11 cellular contexts compared by ENCODE assay signal in the genomic region with DNA sequence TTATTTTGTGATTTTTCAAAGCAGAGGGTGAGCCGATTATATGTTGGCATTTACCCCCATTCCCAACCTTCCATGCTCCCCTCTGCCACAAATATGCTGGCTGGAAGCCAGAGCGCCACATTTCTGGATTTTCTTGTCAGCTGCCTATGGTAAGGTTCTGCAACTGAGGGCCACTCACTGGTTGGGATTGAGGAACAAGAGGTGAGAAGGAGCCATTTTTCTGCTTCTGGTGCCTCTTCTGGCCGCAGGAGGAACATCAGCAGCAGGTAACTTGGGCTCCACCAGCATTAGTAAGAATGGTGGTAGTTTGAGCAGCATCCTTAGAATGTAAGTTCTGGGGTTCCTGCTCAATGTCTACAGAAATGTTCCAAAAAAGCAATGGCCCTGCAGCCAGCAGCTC.
DNase-seq lines count a peak whose midpoint lies in the region; TF ChIP-seq lines count a peak whose summit lies in the region.
"Had no signal": no experiment of that assay in that cellular context is flagged by ENCODE, and none has a peak within 500 bp of the region (broad histone marks: within the 10 kb centered on the region; RNA-seq: fewer than 3 reads in every experiment).

No MANE protein-coding gene starts in this region.

- peaks cover 1% of the 10 kb centered on the region for H3K36me3 ChIP-seq in left ventricle myocardium inferior

- peak overlapping the region; percentile 60 for H3K4me3 ChIP-seq in left ventricle myocardium inferior
- no peak overlapping the region for H3K4me3 ChIP-seq in dorsolateral prefrontal cortex

- peaks cover 23% of the 10 kb centered on the region for H3K27me3 Mint-ChIP-seq in Calu3 (ENCODE audit: unreplicated experiment)

- no peaks in the 10 kb centered on the region for H3K9me3 ChIP-seq in left ventricle myocardium inferior (replicated peaks)

- TF ChIP-seq CTCF in Calu3 (IDR thresholded peaks at IDR 0.05; ENCODE audit: unreplicated experiment) (peak; percentile 27), left ventricle myocardium inferior (IDR thresholded peaks at IDR 0.05; ENCODE audit: borderline replicate concordance) (peak; percentile 56), dorsolateral prefrontal cortex (IDR thresholded peaks at IDR 0.05 in 54 of 56, conservative IDR thresholded peaks at IDR 0.05 in 2 of 56; ENCODE audit: low read depth in 1 of 56, partially characterized antibody in 56 of 56) (no peak)

- no peaks in the 10 kb centered on the region for H3K36me3 Mint-ChIP-seq in Calu3 (ENCODE audit: insufficient read depth, unreplicated experiment)
- H3K36me3 Mint-ChIP-seq: activated naive CD8-positive, alpha-beta T cell treated with anti-CD3 and anti-CD28 coated beads, Interleukin-2, amount 10 ng/mL, durations not matched to agents 7 days and 5 days had no signal

- H3K9me3 Mint-ChIP-seq in Calu3 (ENCODE audit: low read depth, unreplicated experiment), result no peaks in the 10 kb centered on the region
- H3K9me3 Mint-ChIP-seq: T-helper 1 cell treated with Interleukin-12 subunit alpha and Interleukin-12 subunit beta and Interleukin-4 antibody, amounts not matched to agents 30 μg/mL and 1 μg/mL, for 36 hours had no signal

- H3K4me1 ChIP-seq in left ventricle myocardium inferior, result peaks cover 27% of the 10 kb centered on the region

- intact Hi-C loops in Calu3 (cut with micrococcal nuclease; ENCODE audit: unreplicated experiment) (no loop called here), left ventricle myocardium inferior (cut with micrococcal nuclease) (no loop called here), dorsolateral prefrontal cortex (cut with DNase I) (no loop called here)

- no TSS peak for BruUV-seq in Calu3 (replicated peaks; lab: Mats Ljungman, UMichigan)

- H3K27me3 ChIP-seq in left ventricle myocardium inferior (ENCODE audit: low read depth), result no peaks in the 10 kb centered on the region
- no peaks in the 10 kb centered on the region for H3K27me3 ChIP-seq in dorsolateral prefrontal cortex

- DNase-seq in Calu3, result peak; percentile 14
- DNase-seq in H4 (ENCODE audit: low spot score), result peak; percentile 5
- peak; percentile 35 for DNase-seq in RKO (ENCODE audit: low spot score)
- no peak for DNase-seq in left ventricle myocardium inferior
- DNase-seq in dorsolateral prefrontal cortex, result no peak
- no peak for DNase-seq in GM19240 (ENCODE audit: insufficient read length, low spot score)
- DNase-seq in middle frontal gyrus (ENCODE audit: extremely low spot score, low spot score), result no peak
- no peak for DNase-seq in NCI-H187 (lab: John Stamatoyannopoulos, UW)
- DNase-seq: activated naive CD8-positive, alpha-beta T cell treated with anti-CD3 and anti-CD28 coated beads, Interleukin-2, amount 10 ng/mL, durations not matched to agents 7 days and 5 days; GF-D8 had no signal

- H3K27ac ChIP-seq in left ventricle myocardium inferior (replicated peaks) (peak overlapping the region; percentile 85), dorsolateral prefrontal cortex (no peak overlapping the region)

- no peaks in the 10 kb centered on the region for H3K4me1 Mint-ChIP-seq in Calu3 (ENCODE audit: low read depth, unreplicated experiment)
- H3K4me1 Mint-ChIP-seq: activated naive CD8-positive, alpha-beta T cell treated with anti-CD3 and anti-CD28 coated beads, Interleukin-2, amount 10 ng/mL, durations not matched to agents 7 days and 5 days had no signal

- CTCF ChIA-PET in Calu3 (lab: Charles Lee), result no interaction called here

- no peak overlapping the region for H3K27ac Mint-ChIP-seq in Calu3 (ENCODE audit: unreplicated experiment)
- H3K27ac Mint-ChIP-seq: activated naive CD8-positive, alpha-beta T cell treated with anti-CD3 and anti-CD28 coated beads, Interleukin-2, amount 10 ng/mL, durations not matched to agents 7 days and 5 days; T-helper 1 cell treated with Interleukin-12 subunit alpha and Interleukin-12 subunit beta and Interleukin-4 antibody, amounts not matched to agents 30 μg/mL and 1 μg/mL, for 36 hours had no signal

- no peak overlapping the region for H3K4me3 Mint-ChIP-seq in Calu3 (ENCODE audit: low read depth, unreplicated experiment)
- H3K4me3 Mint-ChIP-seq: activated naive CD8-positive, alpha-beta T cell treated with anti-CD3 and anti-CD28 coated beads, Interleukin-2, amount 10 ng/mL, durations not matched to agents 7 days and 5 days; T-helper 1 cell treated with Interleukin-12 subunit alpha and Interleukin-12 subunit beta and Interleukin-4 antibody, amounts not matched to agents 30 μg/mL and 1 μg/mL, for 36 hours had no signal

Comparison
In these comparisons a context has a peak if more than half of its experiments do, and no peak if none do; other contexts are left out.
1. DNase-seq: peak in Calu3 (single experiment), H4 (single experiment) and RKO (single experiment); none in left ventricle myocardium inferior (single experiment), dorsolateral prefrontal cortex (0 of 10), GM19240 (single experiment), middle frontal gyrus (single experiment) and NCI-H187 (0 of 2).
2. CTCF ChIP-seq: peak in Calu3 (single experiment) and left ventricle myocardium inferior (single experiment); none in dorsolateral prefrontal cortex (0 of 56).